18 cellular contexts compared by ENCODE assay signal in genomic region chr6:92159046-92159445, GRCh38.
A peak's percentile ranks its signal among the peaks of the same experiment; 100 is the strongest.
DNase-seq lines count a peak whose midpoint lies in the region; ATAC-seq, FAIRE-seq and TF ChIP-seq lines count a peak whose summit lies in the region.
"Had no signal": no experiment of that assay in that cellular context is flagged by ENCODE, and none has a peak within 500 bp of the region (broad histone marks: within the 10 kb centered on the region; RNA-seq: fewer than 3 reads in every experiment).

No MANE protein-coding gene starts in this region.

- H3K9me3 Mint-ChIP-seq in GM23338 (no peaks in the 10 kb centered on the region), neural crest cell (peaks cover 6% of the 10 kb centered on the region), MCF 10A (ENCODE audit: unreplicated experiment) (no peaks in the 10 kb centered on the region)

- FAIRE-seq in GM12892 (lab: Jason Lieb, UNC) = no peak
- FAIRE-seq: K562 had no signal

- no peaks in the 10 kb centered on the region for H3F3A ChIP-seq in GM23338 (replicated peaks; ENCODE audit: low read depth)

- no TSS peak for BruUV-seq in MCF 10A (replicated peaks; lab: Mats Ljungman, UMichigan)

- no peaks in the 10 kb centered on the region for H3K9me2 ChIP-seq in GM23338 (ENCODE audit: insufficient read depth)

- H3K27me3 ChIP-seq in GM23338 (ENCODE audit: insufficient read depth) = no peaks in the 10 kb centered on the region
- H3K27me3 ChIP-seq: SJSA1 had no signal

- H3K36me3 ChIP-seq in GM23338 (ENCODE audit: insufficient read depth) = no peaks in the 10 kb centered on the region
- H3K36me3 ChIP-seq: SJSA1 had no signal

- peak; percentile 6 for DNase-seq in D341Med (ENCODE audit: low spot score)
- peak; percentile 23 for DNase-seq in GM23338 (ENCODE audit: low spot score)
- DNase-seq in OCI-M1 (lab: John Stamatoyannopoulos, UW) = peak; percentile 11
- no peak for DNase-seq in neural crest cell (ENCODE audit: low read depth, low spot score)
- DNase-seq in GM12892 (ENCODE audit: insufficient read length) = no peak
- DNase-seq in MCF 10A (ENCODE audit: unreplicated experiment) = no peak
- DNase-seq: AML-193, DMS79, H7, MV-4-11, NCI-H1417 treated with DMSO at 0.1 percent for 48 hours, NCI-H187 treated with DMSO at 0.1 percent for 48 hours, NCI-H226, NCI-H526 had no signal

- H3K27ac ChIP-seq in GM23338 (ENCODE audit: low read depth) = no peak overlapping the region
- H3K27ac ChIP-seq: SJSA1 had no signal

- no peaks in the 10 kb centered on the region for H3K27me3 Mint-ChIP-seq in GM23338 (ENCODE audit: insufficient read depth, low read depth, poor library complexity)
- no peaks in the 10 kb centered on the region for H3K27me3 Mint-ChIP-seq in neural crest cell (ENCODE audit: low read depth)
- no peaks in the 10 kb centered on the region for H3K27me3 Mint-ChIP-seq in MCF 10A (ENCODE audit: insufficient read depth, unreplicated experiment)

- H3K4me1 Mint-ChIP-seq in GM23338 (peaks cover 4% of the 10 kb centered on the region; the same call in 1 of the 3 replicates), neural crest cell (no peaks in the 10 kb centered on the region), MCF 10A (ENCODE audit: insufficient read depth, unreplicated experiment) (no peaks in the 10 kb centered on the region)

- ATAC-seq in GM23338 (no peak), HG02763 (IDR thresholded peaks at IDR 0.05; ENCODE audit: unreplicated experiment) (no peak)
- ATAC-seq: K562 had no signal

- H3K4me1 ChIP-seq in GM23338 (ENCODE audit: insufficient read depth) = peaks cover 5% of the 10 kb centered on the region; the same call in 1 of the 2 replicates
- H3K4me1 ChIP-seq: SJSA1 had no signal

- no peak for TF ChIP-seq POLR2A in GM12892 (IDR thresholded peaks at IDR 0.05; ENCODE audit: low read depth, low read length)

- intact Hi-C loops in MCF 10A (cut with micrococcal nuclease) = no loop called here

- H3K4me3 Mint-ChIP-seq in GM23338 = no peak overlapping the region
- H3K4me3 Mint-ChIP-seq in neural crest cell = no peak overlapping the region
- no peak overlapping the region for H3K4me3 Mint-ChIP-seq in MCF 10A (ENCODE audit: unreplicated experiment)
- H3K4me3 Mint-ChIP-seq: T-helper 1 cell treated with Interleukin-12 subunit alpha and Interleukin-12 subunit beta and Interleukin-4 antibody, amounts not matched to agents 30 μg/mL and 1 μg/mL, for 36 hours had no signal

- no peaks in the 10 kb centered on the region for H3K79me2 ChIP-seq in GM23338 (replicated peaks; ENCODE audit: insufficient read depth)

- CTCF ChIA-PET in MCF 10A (lab: Yijun Ruan, JAX) = no interaction called here

- H2AFZ ChIP-seq in GM23338 = no peak overlapping the region

- H3K27ac Mint-ChIP-seq in GM23338 (no peak overlapping the region), neural crest cell (ENCODE audit: unreplicated experiment) (no peak overlapping the region), MCF 10A (ENCODE audit: low read depth, unreplicated experiment) (no peak overlapping the region)
- H3K27ac Mint-ChIP-seq: T-helper 1 cell treated with Interleukin-12 subunit alpha and Interleukin-12 subunit beta and Interleukin-4 antibody, amounts not matched to agents 30 μg/mL and 1 μg/mL, for 36 hours had no signal

- no peaks in the 10 kb centered on the region for H4K20me1 ChIP-seq in GM23338 (replicated peaks; ENCODE audit: insufficient read depth)

- TF ChIP-seq CTCF in GM23338 (conservative IDR thresholded peaks at IDR 0.05; ENCODE audit: low read depth in 2 of 2) (0 out of 4 replicates have a peak, but pooled peaks of 1 of the 2 experiments have one; percentile 29), neural crest cell (conservative IDR thresholded peaks at IDR 0.05) (peak; percentile 37), MCF 10A (IDR thresholded peaks at IDR 0.05; ENCODE audit: unreplicated experiment) (no peak)

- no peaks in the 10 kb centered on the region for H3K36me3 Mint-ChIP-seq in GM23338 (ENCODE audit: low read depth)
- no peaks in the 10 kb centered on the region for H3K36me3 Mint-ChIP-seq in neural crest cell (ENCODE audit: low read depth)
- H3K36me3 Mint-ChIP-seq in MCF 10A (ENCODE audit: insufficient read depth, unreplicated experiment) = no peaks in the 10 kb centered on the region

- H3K4me2 ChIP-seq in GM23338 = no peak overlapping the region

- H3K4me3 ChIP-seq in GM23338 = no peak overlapping the region
- H3K4me3 ChIP-seq: K562, SJSA1 had no signal

- POLR2A ChIA-PET in MCF 10A (lab: Yijun Ruan, JAX) = no interaction called here

TF ChIP-seq in GM23338, 12 proteins besides CTCF, POLR2A, EP300 and RAD21 (continues in another document):
- no peak for TF ChIP-seq CREB1 (CRISPR knock-in tag; IDR thresholded peaks at IDR 0.05; ENCODE audit: low read depth)
- no peak for TF ChIP-seq ZNF462 (CRISPR knock-in tag; IDR thresholded peaks at IDR 0.05)
- no peak for TF ChIP-seq STAT1 (IDR thresholded peaks at IDR 0.05; ENCODE audit: unreplicated experiment)
- no peak for TF ChIP-seq POLR2AphosphoS5 (IDR thresholded peaks at IDR 0.05; ENCODE audit: low read depth)
- TF ChIP-seq EZH2phosphoT487 (IDR thresholded peaks at IDR 0.05; ENCODE audit: unreplicated experiment) = no peak
- TF ChIP-seq JUNB (IDR thresholded peaks at IDR 0.05; ENCODE audit: unreplicated experiment) = no peak
- TF ChIP-seq ZNF114 (CRISPR knock-in tag; IDR thresholded peaks at IDR 0.05) = no peak
- TF ChIP-seq EZH2 (IDR thresholded peaks at IDR 0.05; ENCODE audit: low read depth, unreplicated experiment) = no peak
- TF ChIP-seq ETS1 (IDR thresholded peaks at IDR 0.05) = no peak
- no peak for TF ChIP-seq NANOG (IDR thresholded peaks at IDR 0.05; ENCODE audit: borderline replicate concordance)
- TF ChIP-seq ZNF331 (CRISPR knock-in tag; IDR thresholded peaks at IDR 0.05; ENCODE audit: low read depth) = no peak

Comparison
In these comparisons a context has a peak if more than half of its experiments do, and no peak if none do; other contexts are left out.
1. DNase-seq: peak in D341Med (single experiment), GM23338 (single experiment) and OCI-M1 (single experiment); none in neural crest cell (single experiment), GM12892 (single experiment) and MCF 10A (single experiment).